16 cellular contexts compared by ENCODE assay signal in the genomic region with DNA sequence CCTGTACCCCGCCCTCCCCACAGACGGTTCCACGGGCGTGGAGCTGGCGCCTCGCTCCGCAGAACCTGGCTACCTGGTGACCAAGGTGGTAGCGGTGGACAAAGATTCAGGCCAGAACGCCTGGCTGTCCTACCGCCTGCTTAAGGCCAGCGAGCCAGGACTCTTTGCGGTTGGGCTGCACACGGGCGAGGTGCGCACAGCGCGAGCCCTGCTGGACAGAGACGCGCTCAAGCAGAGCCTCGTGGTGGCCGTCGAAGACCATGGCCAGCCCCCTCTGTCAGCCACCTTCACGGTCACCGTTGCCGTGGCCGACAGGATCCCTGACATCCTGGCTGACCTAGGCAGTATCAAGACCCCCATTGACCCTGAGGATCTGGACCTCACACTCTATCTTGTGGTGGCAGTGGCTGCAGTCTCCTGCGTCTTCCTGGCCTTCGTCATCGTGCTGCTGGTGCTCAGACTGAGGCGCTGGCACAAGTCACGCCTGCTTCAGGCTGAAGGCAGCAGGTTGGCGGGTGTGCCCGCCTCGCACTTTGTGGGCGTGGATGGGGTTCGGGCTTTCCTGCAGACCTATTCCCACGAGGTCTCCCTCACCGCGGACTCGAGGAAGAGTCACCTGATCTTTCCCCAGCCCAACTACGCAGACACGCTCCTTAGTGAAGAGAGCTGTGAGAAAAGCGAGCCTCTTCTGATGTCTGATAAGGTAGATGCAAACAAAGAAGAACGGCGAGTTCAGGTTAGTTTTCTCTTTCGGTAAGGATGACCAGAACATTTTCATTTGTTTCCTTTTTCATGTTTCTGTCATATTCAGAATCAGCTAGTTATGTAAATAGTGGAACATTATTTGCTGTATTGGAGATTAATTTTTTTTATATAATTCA. TPM values are rescaled to one million over a fixed set of nuclear protein-coding genes. Genes with fewer than 3 reads are reported as not detected.
A peak's percentile ranks its signal among the peaks of the same experiment; 100 is the strongest.
DNase-seq lines count a peak whose midpoint lies in the region; ATAC-seq and TF ChIP-seq lines count a peak whose summit lies in the region.
"Had no signal": no experiment of that assay in that cellular context is flagged by ENCODE, and none has a peak within 500 bp of the region (broad histone marks: within the 10 kb centered on the region; RNA-seq: fewer than 3 reads in every experiment).

No MANE protein-coding gene starts in this region.

- H3K9me3 ChIP-seq in neuronal stem cell (replicated peaks in 1 of 2; ENCODE audit: control insufficient read depth in 2 of 2, insufficient read depth in 1 of 2, low read depth in 1 of 2, low read length in 2 of 2): peaks cover 30 to 43% of the 10 kb centered on the region in 2 donors
- peaks cover 85% of the 10 kb centered on the region for H3K9me3 ChIP-seq in thoracic aorta
- peaks cover 7% of the 10 kb centered on the region; the same call in 1 of the 2 replicates for H3K9me3 ChIP-seq in SK-N-SH

- peak overlapping the region; percentile 44 for H3K9ac ChIP-seq in neuronal stem cell (ENCODE audit: low read depth, low read length, poor library complexity)
- H3K9ac ChIP-seq in SK-N-SH: no peak overlapping the region
- H3K9ac ChIP-seq: BLaER1 treated with 17β-estradiol and CSF1 and Interleukin-3, amounts not matched to agents 10 nM and 100 nM had no signal

- peak overlapping the region; percentile 92 for H4K8ac ChIP-seq in neuronal stem cell (ENCODE audit: low read depth, low read length)

- H4K91ac ChIP-seq in neuronal stem cell (ENCODE audit: low read depth, low read length, poor library complexity): no peak overlapping the region

- no peak overlapping the region for H3K27ac Mint-ChIP-seq in activated CD8-positive, alpha-beta T cell treated with anti-CD3 and anti-CD28 coated beads, Interleukin-2, amount 10 ng/mL, durations not matched to agents 7 days and 5 days
- no peak overlapping the region for H3K27ac Mint-ChIP-seq in activated CD8-positive, alpha-beta T cell treated with anti-CD3 and anti-CD28 coated beads for 36 hours
- H3K27ac Mint-ChIP-seq: HFFc6 had no signal

- peak overlapping the region; percentile 57 for H2BK5ac ChIP-seq in neuronal stem cell (ENCODE audit: low read length)

- TF ChIP-seq CTCF in activated CD8-positive, alpha-beta T cell treated with anti-CD3 and anti-CD28 coated beads for 36 hours (IDR thresholded peaks at IDR 0.05): no peak
- TF ChIP-seq CTCF in coronary artery (IDR thresholded peaks at IDR 0.05) (no peak), thoracic aorta (IDR thresholded peaks at IDR 0.05) (no peak), SK-N-SH (IDR thresholded peaks at IDR 0.05) (no peak)

- peak overlapping the region; percentile 38 for H3K4me3 Mint-ChIP-seq in activated CD8-positive, alpha-beta T cell treated with anti-CD3 and anti-CD28 coated beads, Interleukin-2, amount 10 ng/mL, durations not matched to agents 7 days and 5 days
- H3K4me3 Mint-ChIP-seq in activated CD8-positive, alpha-beta T cell treated with anti-CD3 and anti-CD28 coated beads for 36 hours: no peak overlapping the region
- H3K4me3 Mint-ChIP-seq: HFFc6 had no signal

- TF ChIP-seq EP300 in SK-N-SH (IDR thresholded peaks at IDR 0.05; ENCODE audit: borderline replicate concordance in 1 of 2, low read depth in 1 of 2, low read length in 1 of 2): no peak

- H3K27ac ChIP-seq in coronary artery (no peak overlapping the region), neuronal stem cell (replicated peaks; ENCODE audit: low read length) (no peak overlapping the region), thoracic aorta (no peak overlapping the region), SK-N-SH (ENCODE audit: low read depth in 2 of 2, low read length in 1 of 2) (no peak overlapping the region)
- H3K27ac ChIP-seq: 22Rv1; BLaER1 treated with 17β-estradiol and CSF1 and Interleukin-3, amounts not matched to agents 10 nM and 100 nM; HL-60 had no signal

- no peak for TF ChIP-seq RAD21 in SK-N-SH (IDR thresholded peaks at IDR 0.05; ENCODE audit: low read length)

- H3K27me3 ChIP-seq in neuronal stem cell (ENCODE audit: control insufficient read depth in 3 of 3, insufficient read depth in 3 of 3, low read depth in 1 of 3, low read length in 3 of 3) (no peaks in the 10 kb centered on the region), thoracic aorta (replicated peaks; ENCODE audit: insufficient read depth) (no peaks in the 10 kb centered on the region), SK-N-SH (ENCODE audit: insufficient read depth) (no peaks in the 10 kb centered on the region)

- H3K36me3 ChIP-seq in neuronal stem cell (replicated peaks in 1 of 2; ENCODE audit: control insufficient read depth in 2 of 2, insufficient read depth in 2 of 2, low read length in 2 of 2) (peaks cover 0 to 2% of the 10 kb centered on the region in 2 donors), thoracic aorta (no peaks in the 10 kb centered on the region), SK-N-SH (replicated peaks in 1 of 2; ENCODE audit: control insufficient read depth in 1 of 2, insufficient read depth in 2 of 2, low read length in 1 of 2) (peaks cover 0 to 12% of the 10 kb centered on the region in 2 experiments)

- no peak overlapping the region for H2AK5ac ChIP-seq in neuronal stem cell (ENCODE audit: low read depth, low read length)

- no CpG with 5 or more reads among the region's 46 CpGs for WGBS in neuronal stem cell (ENCODE audit: extremely low coverage in 2 of 2, insufficient read length in 2 of 2, insufficient replicate concordance in 1 of 2), 2 donors
- 77% methylated on average over 44 of the region's 46 CpGs for WGBS in SK-N-SH (ENCODE audit: low lambda C conversion rate)

- H2AFZ ChIP-seq in neuronal stem cell (ENCODE audit: low read length) (no peak overlapping the region), SK-N-SH (ENCODE audit: low read depth) (no peak overlapping the region)

- H3K9me3 Mint-ChIP-seq in activated CD8-positive, alpha-beta T cell treated with anti-CD3 and anti-CD28 coated beads, Interleukin-2, amount 10 ng/mL, durations not matched to agents 7 days and 5 days (ENCODE audit: insufficient read depth): peaks cover 48% of the 10 kb centered on the region
- peaks cover 22% of the 10 kb centered on the region for H3K9me3 Mint-ChIP-seq in activated CD8-positive, alpha-beta T cell treated with anti-CD3 and anti-CD28 coated beads for 36 hours

- intact Hi-C loops in activated CD8-positive, alpha-beta T cell treated with anti-CD3 and anti-CD28 coated beads for 36 hours (cut with micrococcal nuclease): no loop called here

- H3K79me1 ChIP-seq in neuronal stem cell (ENCODE audit: low read depth, low read length): peaks cover 2% of the 10 kb centered on the region

- peaks cover 28% of the 10 kb centered on the region for H3K36me3 Mint-ChIP-seq in activated CD8-positive, alpha-beta T cell treated with anti-CD3 and anti-CD28 coated beads, Interleukin-2, amount 10 ng/mL, durations not matched to agents 7 days and 5 days (ENCODE audit: low read depth)
- H3K36me3 Mint-ChIP-seq in activated CD8-positive, alpha-beta T cell treated with anti-CD3 and anti-CD28 coated beads for 36 hours (ENCODE audit: low read depth): peaks cover 12% of the 10 kb centered on the region

- ATAC-seq in activated CD8-positive, alpha-beta T cell treated with anti-CD3 and anti-CD28 coated beads, Interleukin-2, amount 10 ng/mL, durations not matched to agents 7 days and 5 days: no peak
- no peak for ATAC-seq in activated CD8-positive, alpha-beta T cell treated with anti-CD3 and anti-CD28 coated beads for 36 hours
- ATAC-seq in thoracic aorta (ENCODE audit: insufficient number of reproducible peaks, low FRiP score, low read depth): no peak
- no peak for ATAC-seq in GM19463 (IDR thresholded peaks at IDR 0.05; ENCODE audit: unreplicated experiment)

- no peak for DNase-seq in activated CD8-positive, alpha-beta T cell treated with anti-CD3 and anti-CD28 coated beads, Interleukin-2, amount 10 ng/mL, durations not matched to agents 7 days and 5 days
- DNase-seq in activated CD8-positive, alpha-beta T cell treated with anti-CD3 and anti-CD28 coated beads for 36 hours: no peak
- DNase-seq in coronary artery (ENCODE audit: low spot score) (no peak), neuronal stem cell (ENCODE audit: low spot score) (no peak), thoracic aorta (ENCODE audit: low spot score) (no peak), NCI-H524 treated with DMSO at 0.1 percent for 48 hours (lab: John Stamatoyannopoulos, UW) (no peak), SK-N-SH (no peak)
- DNase-seq: CD4-positive, CD25-positive, alpha-beta regulatory T cell; DMS53; GF-D8; HCEC 1CT; HFFc6 had no signal

- peak overlapping the region; percentile 31 for H3K14ac ChIP-seq in neuronal stem cell (ENCODE audit: low read length)

- peaks cover 56% of the 10 kb centered on the region for H3K27me3 Mint-ChIP-seq in activated CD8-positive, alpha-beta T cell treated with anti-CD3 and anti-CD28 coated beads, Interleukin-2, amount 10 ng/mL, durations not matched to agents 7 days and 5 days (ENCODE audit: low read depth)
- peaks cover 70% of the 10 kb centered on the region for H3K27me3 Mint-ChIP-seq in activated CD8-positive, alpha-beta T cell treated with anti-CD3 and anti-CD28 coated beads for 36 hours

- H3K4me1 Mint-ChIP-seq in activated CD8-positive, alpha-beta T cell treated with anti-CD3 and anti-CD28 coated beads, Interleukin-2, amount 10 ng/mL, durations not matched to agents 7 days and 5 days (ENCODE audit: low read depth): peaks cover 8% of the 10 kb centered on the region
- no peaks in the 10 kb centered on the region for H3K4me1 Mint-ChIP-seq in activated CD8-positive, alpha-beta T cell treated with anti-CD3 and anti-CD28 coated beads for 36 hours (ENCODE audit: low read depth)

- H3K79me2 ChIP-seq in SK-N-SH (ENCODE audit: insufficient read depth): no peaks in the 10 kb centered on the region

- no peak overlapping the region for H2BK15ac ChIP-seq in neuronal stem cell (ENCODE audit: low read length)

- POLR2A ChIA-PET in activated CD8-positive, alpha-beta T cell treated with anti-CD3 and anti-CD28 coated beads, Interleukin-2, amount 10 ng/mL, durations not matched to agents 7 days and 5 days (lab: Charles Lee): no interaction called here
- POLR2A ChIA-PET in activated CD8-positive, alpha-beta T cell treated with anti-CD3 and anti-CD28 coated beads for 36 hours (lab: Charles Lee): no interaction called here
- POLR2A ChIA-PET in SK-N-SH (lab: Yijun Ruan, JAX): no interaction called here

- no peak overlapping the region for H2BK120ac ChIP-seq in neuronal stem cell (ENCODE audit: low read depth, low read length)

- H3F3A ChIP-seq in SK-N-SH (replicated peaks; ENCODE audit: insufficient read depth): no peaks in the 10 kb centered on the region

- H3K9me2 ChIP-seq in SK-N-SH: no peaks in the 10 kb centered on the region

- no peak overlapping the region for H2BK12ac ChIP-seq in neuronal stem cell (ENCODE audit: low read length)

- H4K20me1 ChIP-seq in SK-N-SH (ENCODE audit: insufficient read depth): no peaks in the 10 kb centered on the region
- H4K20me1 ChIP-seq: BLaER1 treated with 17β-estradiol and CSF1 and Interleukin-3, amounts not matched to agents 10 nM and 100 nM had no signal

- no peak overlapping the region for H3K4ac ChIP-seq in neuronal stem cell (ENCODE audit: low read length)

- CTCF ChIA-PET in activated CD8-positive, alpha-beta T cell treated with anti-CD3 and anti-CD28 coated beads, Interleukin-2, amount 10 ng/mL, durations not matched to agents 7 days and 5 days (lab: Charles Lee): no interaction called here
- CTCF ChIA-PET in activated CD8-positive, alpha-beta T cell treated with anti-CD3 and anti-CD28 coated beads for 36 hours (lab: Charles Lee): interaction anchor here (1.5 kb wide), 1 partner anchor 21 kb away, joined by 4 read pairs; a partner anchor contains a TSS
- CTCF ChIA-PET in SK-N-SH (lab: Yijun Ruan, JAX): interaction anchor here (0.8 kb wide), 1 partner anchor 197 kb away, joined by 3 read pairs; no protein-coding TSS in a partner anchor

- H3K4me3 ChIP-seq in coronary artery: peak overlapping the region; percentile 19
- no peak overlapping the region for H3K4me3 ChIP-seq in neuronal stem cell (ENCODE audit: low read length in 2 of 2)
- peak overlapping the region; percentile 13 for H3K4me3 ChIP-seq in thoracic aorta
- peak overlapping the region in 1 of 2 experiments; percentile 12; a peak in 1 of 4 replicates for H3K4me3 ChIP-seq in SK-N-SH (ENCODE audit: low read depth in 2 of 2, low read length in 1 of 2)

- H3K4me1 ChIP-seq in neuronal stem cell (ENCODE audit: control insufficient read depth in 2 of 2, insufficient read depth in 1 of 2, low read depth in 1 of 2, low read length in 2 of 2) (no peaks in the 10 kb centered on the region), thoracic aorta (ENCODE audit: control insufficient read depth in 1 of 2, low read depth in 2 of 2) (no peaks in the 10 kb centered on the region), SK-N-SH (ENCODE audit: control insufficient read depth in 1 of 2, insufficient read depth in 2 of 2, low read depth in 1 of 2, low read length in 1 of 2) (no peaks in the 10 kb centered on the region)
- H3K4me1 ChIP-seq: BLaER1 treated with 17β-estradiol and CSF1 and Interleukin-3, amounts not matched to agents 10 nM and 100 nM had no signal

- peak overlapping the region; percentile 27 for H3K18ac ChIP-seq in neuronal stem cell (ENCODE audit: low read length)

- H3K4me2 ChIP-seq in neuronal stem cell (ENCODE audit: insufficient read depth, low read length, poor library complexity, severe bottlenecking) (no peak overlapping the region), SK-N-SH (no peak overlapping the region)
- H3K4me2 ChIP-seq: BLaER1 treated with 17β-estradiol and CSF1 and Interleukin-3, amounts not matched to agents 10 nM and 100 nM had no signal

- peak overlapping the region; percentile 80 for H3K23ac ChIP-seq in neuronal stem cell (ENCODE audit: low read depth, low read length, poor library complexity)

RNA-seq across cellular contexts. Expression of a gene that starts 2.3 kb away (rescaled TPM):
- total RNA-seq in activated CD8-positive, alpha-beta T cell treated with anti-CD3 and anti-CD28 coated beads, Interleukin-2, amount 10 ng/mL, durations not matched to agents 7 days and 5 days: under 1 TPM; 0.05 to 0.11 TPM
- not detected for total RNA-seq in activated CD8-positive, alpha-beta T cell treated with anti-CD3 and anti-CD28 coated beads for 36 hours
- polyA plus RNA-seq in neuronal stem cell (2013, experiment 1 of 2): 0.06 TPM
- polyA plus RNA-seq in neuronal stem cell (2013, experiment 2 of 2): 0.07 TPM
- total RNA-seq in thoracic aorta: 10 to 100 TPM in 1 of 2 donors, 1 to 10 TPM in 1; 9.5 to 12.5 TPM
- polyA plus RNA-seq in SK-N-SH (2012; rRNA removed): 0.57 and 0.71 TPM in 2 replicates
- 0.27 and 0.31 TPM in 2 replicates for polyA plus RNA-seq in SK-N-SH (2012; cell fraction: cytosol; rRNA removed)
- polyA plus RNA-seq in SK-N-SH (2012; cell fraction: nucleus; rRNA removed): 1.5 and 1.8 TPM in 2 replicates
- total RNA-seq: CD4-positive, CD25-positive, alpha-beta regulatory T cell had no signal

RNA-seq across cellular contexts. Expression of a gene that starts 3.8 kb away (rescaled TPM):
- total RNA-seq in activated CD8-positive, alpha-beta T cell treated with anti-CD3 and anti-CD28 coated beads, Interleukin-2, amount 10 ng/mL, durations not matched to agents 7 days and 5 days: under 1 TPM; 0.16 to 0.26 TPM
- total RNA-seq in activated CD8-positive, alpha-beta T cell treated with anti-CD3 and anti-CD28 coated beads for 36 hours: under 1 TPM; 0.07 to 0.16 TPM
- polyA plus RNA-seq in neuronal stem cell (2013, experiment 1 of 2): 0.10 TPM
- polyA plus RNA-seq in neuronal stem cell (2013, experiment 2 of 2): 0.04 TPM
- 10 to 100 TPM; 11.2 to 15.4 TPM for total RNA-seq in thoracic aorta
- 0.53 and 0.63 TPM in 2 replicates for polyA plus RNA-seq in SK-N-SH (2012; rRNA removed)
- 0.12 and 0.25 TPM in 2 replicates for polyA plus RNA-seq in SK-N-SH (2012; cell fraction: cytosol; rRNA removed)
- polyA plus RNA-seq in SK-N-SH (2012; cell fraction: nucleus; rRNA removed): 2.2 and 2.4 TPM in 2 replicates
- polyA plus RNA-seq: CD4-positive, CD25-positive, alpha-beta regulatory T cell had no signal

RNA-seq across cellular contexts. Expression of a gene that starts 6.5 kb away (rescaled TPM):
- total RNA-seq in activated CD8-positive, alpha-beta T cell treated with anti-CD3 and anti-CD28 coated beads, Interleukin-2, amount 10 ng/mL, durations not matched to agents 7 days and 5 days: under 1 TPM; 0.13 TPM
- under 1 TPM; 0.11 to 0.14 TPM for total RNA-seq in activated CD8-positive, alpha-beta T cell treated with anti-CD3 and anti-CD28 coated beads for 36 hours
- polyA plus RNA-seq in neuronal stem cell (2013, experiment 1 of 2): 0.89 TPM
- 0.86 TPM for polyA plus RNA-seq in neuronal stem cell (2013, experiment 2 of 2)
- 10 to 100 TPM in 1 of 2 donors, 1 to 10 TPM in 1; 9.7 to 13.4 TPM for total RNA-seq in thoracic aorta
- 3.7 and 4.5 TPM in 2 replicates for polyA plus RNA-seq in SK-N-SH (2012; rRNA removed)
- 3.7 and 4.8 TPM in 2 replicates for polyA plus RNA-seq in SK-N-SH (2012; cell fraction: cytosol; rRNA removed)
- polyA plus RNA-seq in SK-N-SH (2012; cell fraction: nucleus; rRNA removed): 5.7 and 8.1 TPM in 2 replicates

RNA-seq across cellular contexts. Expression of a gene that starts 7.4 kb away (rescaled TPM):
- total RNA-seq in activated CD8-positive, alpha-beta T cell treated with anti-CD3 and anti-CD28 coated beads, Interleukin-2, amount 10 ng/mL, durations not matched to agents 7 days and 5 days: under 1 TPM; 0.08 to 0.11 TPM
- not detected for total RNA-seq in activated CD8-positive, alpha-beta T cell treated with anti-CD3 and anti-CD28 coated beads for 36 hours
- polyA plus RNA-seq in neuronal stem cell (2013, experiment 1 of 2): 0.07 TPM
- polyA plus RNA-seq in neuronal stem cell (2013, experiment 2 of 2): 0.10 TPM
- total RNA-seq in thoracic aorta: 10 to 100 TPM; 12.0 to 13.1 TPM
- polyA plus RNA-seq in SK-N-SH (2012; rRNA removed): 1.4 TPM in 2 replicates
- polyA plus RNA-seq in SK-N-SH (2012; cell fraction: cytosol; rRNA removed): 0.80 and 0.97 TPM in 2 replicates
- 5.1 and 5.9 TPM in 2 replicates for polyA plus RNA-seq in SK-N-SH (2012; cell fraction: nucleus; rRNA removed)
- total RNA-seq: CD4-positive, CD25-positive, alpha-beta regulatory T cell had no signal
- polyA plus RNA-seq: CD4-positive, CD25-positive, alpha-beta regulatory T cell had no signal

RNA-seq across cellular contexts. Expression of a gene that starts 11.4 kb away (rescaled TPM):
- total RNA-seq in activated CD8-positive, alpha-beta T cell treated with anti-CD3 and anti-CD28 coated beads, Interleukin-2, amount 10 ng/mL, durations not matched to agents 7 days and 5 days: under 1 TPM in 1 of 2 experiments, not detected in 1; 0.10 TPM
- not detected for total RNA-seq in activated CD8-positive, alpha-beta T cell treated with anti-CD3 and anti-CD28 coated beads for 36 hours
- 0.25 TPM for polyA plus RNA-seq in neuronal stem cell (2013, experiment 1 of 2)
- 0.19 TPM for polyA plus RNA-seq in neuronal stem cell (2013, experiment 2 of 2)
- 10 to 100 TPM; 11.4 TPM for total RNA-seq in thoracic aorta
- polyA plus RNA-seq in SK-N-SH (2012; rRNA removed): 1.8 and 2.2 TPM in 2 replicates
- polyA plus RNA-seq in SK-N-SH (2012; cell fraction: cytosol; rRNA removed): 2.1 and 3.0 TPM in 2 replicates
- 4.8 and 5.6 TPM in 2 replicates for polyA plus RNA-seq in SK-N-SH (2012; cell fraction: nucleus; rRNA removed)
- total RNA-seq: CD4-positive, CD25-positive, alpha-beta regulatory T cell had no signal
- polyA plus RNA-seq: CD4-positive, CD25-positive, alpha-beta regulatory T cell had no signal

Comparison
In these comparisons a context has a peak if more than half of its experiments do, and no peak if none do; other contexts are left out.
1. H3K4me3 ChIP-seq: peak in coronary artery (single experiment) and thoracic aorta (single experiment); none in neuronal stem cell (0 of 2).
2. RNA of a gene that starts 2.3 kb away (total RNA-seq): 9.5 to 12.5 TPM in thoracic aorta; 0.05 to 0.11 TPM in activated CD8-positive, alpha-beta T cell treated with anti-CD3 and anti-CD28 coated beads, Interleukin-2, amount 10 ng/mL, durations not matched to agents 7 days and 5 days and not detected in activated CD8-positive, alpha-beta T cell treated with anti-CD3 and anti-CD28 coated beads for 36 hours; every median in the first group is over 4 times any median in the second.
3. RNA of a gene that starts 3.8 kb away (total RNA-seq): 11.2 to 15.4 TPM in thoracic aorta; 0.16 to 0.26 TPM in activated CD8-positive, alpha-beta T cell treated with anti-CD3 and anti-CD28 coated beads, Interleukin-2, amount 10 ng/mL, durations not matched to agents 7 days and 5 days and 0.07 to 0.16 TPM in activated CD8-positive, alpha-beta T cell treated with anti-CD3 and anti-CD28 coated beads for 36 hours; every median in the first group is over 4 times any median in the second.
4. RNA of a gene that starts 6.5 kb away (total RNA-seq): 9.7 to 13.4 TPM in thoracic aorta; 0.11 to 0.14 TPM in activated CD8-positive, alpha-beta T cell treated with anti-CD3 and anti-CD28 coated beads for 36 hours and 0.13 TPM in activated CD8-positive, alpha-beta T cell treated with anti-CD3 and anti-CD28 coated beads, Interleukin-2, amount 10 ng/mL, durations not matched to agents 7 days and 5 days; every median in the first group is over 4 times any median in the second.